Comparison of ENCODE assay signal across 8 cellular contexts in genomic region chr4:112636688-112637551, GRCh38. TPM values are rescaled to one million over a fixed set of nuclear protein-coding genes. Genes with fewer than 3 reads are reported as not detected.
DNase-seq lines count a peak whose midpoint lies in the region; ATAC-seq and TF ChIP-seq lines count a peak whose summit lies in the region.

Gene LARP7, plus strand, starts transcription at chr4:112637143. Its CDS starts 7,527 bp downstream, at chr4:112644670.
A gene with protein sequence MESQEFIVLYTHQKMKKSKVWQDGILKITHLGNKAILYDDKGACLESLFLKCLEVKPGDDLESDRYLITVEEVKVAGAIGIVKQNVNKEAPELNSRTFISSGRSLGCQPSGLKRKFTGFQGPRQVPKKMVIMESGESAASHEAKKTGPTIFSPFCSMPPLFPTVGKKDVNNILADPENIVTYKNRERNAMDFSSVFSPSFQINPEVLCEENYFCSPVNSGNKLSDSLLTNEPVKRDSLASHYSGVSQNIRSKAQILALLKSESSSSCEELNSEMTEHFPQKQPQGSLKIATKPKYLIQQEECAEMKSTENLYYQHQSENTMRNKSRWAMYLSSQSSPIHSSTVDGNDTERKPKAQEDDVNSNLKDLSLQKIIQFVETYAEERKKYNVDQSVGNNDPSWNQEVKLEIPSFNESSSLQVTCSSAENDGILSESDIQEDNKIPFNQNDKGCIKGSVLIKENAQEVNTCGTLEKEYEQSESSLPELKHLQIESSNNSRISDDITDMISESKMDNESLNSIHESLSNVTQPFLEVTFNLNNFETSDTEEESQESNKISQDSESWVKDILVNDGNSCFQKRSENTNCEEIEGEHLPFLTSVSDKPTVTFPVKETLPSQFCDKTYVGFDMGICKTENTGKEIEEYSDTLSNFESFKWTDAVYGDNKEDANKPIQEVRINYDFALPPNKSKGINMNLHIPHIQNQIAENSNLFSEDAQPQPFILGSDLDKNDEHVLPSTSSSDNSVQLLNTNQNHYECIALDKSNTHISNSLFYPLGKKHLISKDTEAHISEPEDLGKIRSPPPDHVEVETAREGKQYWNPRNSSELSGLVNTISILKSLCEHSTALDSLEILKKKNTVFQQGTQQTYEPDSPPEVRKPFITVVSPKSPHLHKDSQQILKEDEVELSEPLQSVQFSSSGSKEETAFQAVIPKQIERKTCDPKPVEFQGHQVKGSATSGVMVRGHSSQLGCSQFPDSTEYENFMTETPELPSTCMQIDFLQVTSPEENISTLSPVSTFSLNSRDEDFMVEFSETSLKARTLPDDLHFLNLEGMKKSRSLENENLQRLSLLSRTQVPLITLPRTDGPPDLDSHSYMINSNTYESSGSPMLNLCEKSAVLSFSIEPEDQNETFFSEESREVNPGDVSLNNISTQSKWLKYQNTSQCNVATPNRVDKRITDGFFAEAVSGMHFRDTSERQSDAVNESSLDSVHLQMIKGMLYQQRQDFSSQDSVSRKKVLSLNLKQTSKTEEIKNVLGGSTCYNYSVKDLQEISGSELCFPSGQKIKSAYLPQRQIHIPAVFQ (N-terminal part only) (minus strand): TSS chr4:112636909. CDS start chr4:112633176, 3,733 bp downstream.

- H3K9ac ChIP-seq in HUES64 (ENCODE audit: low read depth, low read length): peak within 1 kb of the TSS; percentile 91
- peak within 1 kb of the TSS; percentile 91 for H3K9ac ChIP-seq in OCI-LY1 (ENCODE audit: low read length)

- H3K79me2 ChIP-seq in OCI-LY1 (ENCODE audit: insufficient read depth, low read length): peaks cover 39% of the 10 kb centered on the region

- H3K4me1 ChIP-seq in HUES64 (ENCODE audit: insufficient read depth, low read length) (peaks cover 17% of the 10 kb centered on the region), OCI-LY1 (ENCODE audit: insufficient read depth, low read length, severe bottlenecking) (peaks cover 46% of the 10 kb centered on the region)

- peak within 1 kb of the TSS; percentile 75 for H3K4me3 ChIP-seq in HUES64 (ENCODE audit: low read length)
- peak within 1 kb of the TSS; percentile 86 for H3K4me3 ChIP-seq in OCI-LY1 (ENCODE audit: low read depth, low read length, poor library complexity, severe bottlenecking)

- H3K27ac ChIP-seq in HUES64 (ENCODE audit: low read depth, low read length) (peak within 1 kb of the TSS; percentile 89), OCI-LY1 (ENCODE audit: low read depth, low read length, poor library complexity, severe bottlenecking) (peak within 1 kb of the TSS; percentile 88)

- peak; percentile 52 for TF ChIP-seq CTCF in OCI-LY1 (IDR thresholded peaks at IDR 0.05; ENCODE audit: low read length)

- peak within 1 kb of the TSS; percentile 78 for H3K4me2 ChIP-seq in OCI-LY1 (ENCODE audit: low read length)

- no peaks in the 10 kb centered on the region for H3K9me3 ChIP-seq in HUES64 (ENCODE audit: insufficient read depth, low read depth, low read length)
- H3K9me3 ChIP-seq in OCI-LY1 (ENCODE audit: low read length): no peaks in the 10 kb centered on the region

- DNase-seq in DMS 273 (lab: John Stamatoyannopoulos, UW; ENCODE audit: unreplicated experiment): peak; percentile 98
- DNase-seq in activated CD8-positive, alpha-beta memory T cell treated with anti-CD3 and anti-CD28 coated beads, Interleukin-2, amount 50 U/mL, for 48 hours: peak; percentile 97
- DNase-seq in epidermal melanocyte (ENCODE audit: insufficient read length, low spot score): peak; percentile 75
- peak; percentile 100 for DNase-seq in middle frontal gyrus (ENCODE audit: extremely low spot score, low spot score)
- DNase-seq in stimulated activated CD8-positive, alpha-beta memory T cell treated with anti-CD3 and anti-CD28 coated beads, Interleukin-2, amount 100 ng/mL, for 48 hours (ENCODE audit: low read depth in 2 of 2): peak; percentile 90 to 95

- no peaks in the 10 kb centered on the region for H4K20me1 ChIP-seq in OCI-LY1 (ENCODE audit: insufficient read depth, low read length)

- H3K27me3 ChIP-seq in HUES64 (ENCODE audit: insufficient read depth, low read length) (no peaks in the 10 kb centered on the region), OCI-LY1 (ENCODE audit: insufficient read depth, low read length) (no peaks in the 10 kb centered on the region)

- H3F3A ChIP-seq in OCI-LY1 (ENCODE audit: insufficient read depth, low read length): no peaks in the 10 kb centered on the region

- no peaks in the 10 kb centered on the region for H3K9me2 ChIP-seq in OCI-LY1 (ENCODE audit: low read depth, low read length)

- WGBS in HUES64: under 1% methylated on average over 66 of the region's 66 CpGs

- peak; percentile 86 for ATAC-seq in GM21447 (IDR thresholded peaks at IDR 0.05; ENCODE audit: unreplicated experiment)

- H3K36me3 ChIP-seq in HUES64 (ENCODE audit: insufficient read depth, low read length) (peaks cover 31% of the 10 kb centered on the region), OCI-LY1 (ENCODE audit: insufficient read depth, low read length) (peaks cover 11% of the 10 kb centered on the region; the same call in 1 of the 2 replicates)

- H2AFZ ChIP-seq in OCI-LY1 (ENCODE audit: low read length): peak within 1 kb of the TSS; percentile 14

RNA-seq across cellular contexts. Expression of gene LARP7, which starts in this region (rescaled TPM):
- polyA plus RNA-seq in HUES64 (2013, experiment 1 of 2): 34.9 TPM
- 49.3 TPM for polyA plus RNA-seq in HUES64 (2013, experiment 2 of 2)

RNA-seq across cellular contexts. Expression of the second gene that starts in this region (rescaled TPM):
- 16.1 TPM for polyA plus RNA-seq in HUES64 (2013, experiment 1 of 2)
- 21.2 TPM for polyA plus RNA-seq in HUES64 (2013, experiment 2 of 2)

Comparison
In these comparisons a context has a peak if more than half of its experiments do, and no peak if none do; other contexts are left out.
1. Peak in every context shown above with its lines: DNase-seq, ATAC-seq, H3K4me3 ChIP-seq and H3K27ac ChIP-seq.